In the genomic region with DNA sequence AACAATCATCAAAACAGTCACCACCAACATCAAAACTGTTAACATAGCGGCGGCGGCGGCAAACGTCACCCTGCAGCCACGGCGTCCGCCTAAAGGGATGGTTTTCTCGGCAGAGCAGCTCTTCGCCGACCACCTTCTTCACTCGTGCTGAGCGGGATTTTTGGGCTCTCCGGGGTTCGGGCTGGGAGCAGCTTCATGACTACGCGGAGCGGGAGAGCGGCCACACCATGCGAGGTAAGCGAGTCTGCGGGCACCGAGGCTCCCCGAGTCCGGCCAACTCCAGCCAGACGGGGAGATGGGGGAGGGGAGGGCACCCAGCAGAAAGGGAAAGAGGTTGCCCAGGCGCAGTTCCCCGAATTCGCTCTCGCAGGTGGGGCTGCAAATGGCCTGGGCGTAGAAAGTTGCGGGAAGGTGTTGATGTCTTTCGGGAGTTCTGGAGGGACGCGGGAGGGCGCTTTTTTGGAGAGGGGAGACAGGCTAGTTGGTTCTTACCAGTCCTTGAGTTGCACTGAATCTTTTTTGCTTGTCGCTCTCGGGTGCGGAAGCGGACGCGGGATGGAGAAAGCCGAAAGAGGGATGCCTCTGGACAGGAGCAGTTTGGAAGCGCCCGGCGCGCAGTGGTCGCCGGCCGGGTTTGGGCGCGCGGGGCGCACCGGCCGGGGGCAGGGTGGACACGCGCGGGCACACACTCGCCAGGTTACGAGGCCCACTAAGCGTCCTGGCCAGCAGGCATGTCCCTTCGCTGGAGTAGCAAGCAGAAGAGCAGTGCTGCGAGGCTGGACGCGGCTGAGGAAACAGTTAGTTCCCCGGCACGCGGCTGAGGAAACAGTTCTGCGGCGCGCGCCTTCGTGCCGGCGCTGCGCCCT, we compare ENCODE assay signal across 8 cellular contexts. TPM values are rescaled to one million over a fixed set of nuclear protein-coding genes. Genes with fewer than 3 reads are reported as not detected.
DNase-seq lines count a peak whose midpoint lies in the region; ATAC-seq, FAIRE-seq and TF ChIP-seq lines count a peak whose summit lies in the region.

No MANE protein-coding gene starts in this region.

- ATAC-seq in GM19455 (IDR thresholded peaks at IDR 0.05; ENCODE audit: unreplicated experiment): peak; percentile 28
- ATAC-seq in GM18520 (IDR thresholded peaks at IDR 0.05; ENCODE audit: unreplicated experiment): no peak

- WGBS in urinary bladder: under 1% methylated on average over 77 of the region's 77 CpGs

- H3K27ac ChIP-seq in mucosa of rectum (ENCODE audit: low read depth in 2 of 2, low read length in 2 of 2) (no peak overlapping the region), urinary bladder (ENCODE audit: low read depth) (no peak overlapping the region)

- DNase-seq in AG20443 (ENCODE audit: low spot score) (peak; percentile 46), SK-N-DZ (ENCODE audit: low spot score) (peak; percentile 53), epithelial cell of esophagus (ENCODE audit: low read depth) (peak; percentile 29), GM19239 (ENCODE audit: insufficient read length, low spot score) (no peak)

- H3K9ac ChIP-seq in mucosa of rectum (ENCODE audit: low read depth in 1 of 2, low read length in 2 of 2): no peak overlapping the region

- no peak for TF ChIP-seq CTCF in epithelial cell of esophagus (IDR thresholded peaks at IDR 0.05; ENCODE audit: insufficient read depth, low read depth, low read length, missing control alignments)

- no peak for FAIRE-seq in GM19239 (lab: Jason Lieb, UNC)

- peak overlapping the region; percentile 56 for H3K4me3 ChIP-seq in epithelial cell of esophagus (ENCODE audit: low read length)
- H3K4me3 ChIP-seq in mucosa of rectum (ENCODE audit: low read length in 2 of 2): peak overlapping the region; percentile 54 to 83
- H3K4me3 ChIP-seq in urinary bladder (ENCODE audit: low read depth, low read length): peak overlapping the region; percentile 70

- H3K36me3 ChIP-seq in mucosa of rectum (ENCODE audit: control insufficient read depth in 2 of 2, insufficient read depth in 2 of 2, low read length in 2 of 2) (no peaks in the 10 kb centered on the region), urinary bladder (ENCODE audit: insufficient read depth) (no peaks in the 10 kb centered on the region)

- H3K4me1 ChIP-seq in mucosa of rectum (ENCODE audit: control insufficient read depth in 2 of 2, insufficient read depth in 2 of 2, low read length in 2 of 2) (peaks cover 2 to 4% of the 10 kb centered on the region in 2 donors), urinary bladder (ENCODE audit: insufficient read depth) (no peaks in the 10 kb centered on the region)

- no peaks in the 10 kb centered on the region for H3K9me3 ChIP-seq in mucosa of rectum (ENCODE audit: control insufficient read depth in 2 of 2, low read length in 2 of 2)

- peaks cover 18 to 25% of the 10 kb centered on the region in 2 donors for H3K27me3 ChIP-seq in mucosa of rectum (ENCODE audit: control insufficient read depth in 2 of 2, insufficient read depth in 2 of 2, low read length in 2 of 2)

RNA-seq across cellular contexts. Expression of gene RORB, which starts 0.8 kb away (rescaled TPM):
- 9.4 and 11.3 TPM in 2 replicates for polyA plus RNA-seq in SK-N-DZ (2014; cell fraction: cytosol; rRNA removed)
- polyA plus RNA-seq in SK-N-DZ (2014; cell fraction: nucleus; rRNA removed): 6.0 and 7.0 TPM in 2 replicates
- 0.74 TPM for total RNA-seq in urinary bladder
- 0.13 TPM for polyA plus RNA-seq in urinary bladder
